In genomic region chr9:19922476-19923118, GRCh38 we compare ENCODE assay signal across 9 cellular contexts.
DNase-seq lines count a peak whose midpoint lies in the region; ATAC-seq and TF ChIP-seq lines count a peak whose summit lies in the region.
"Had no signal": no experiment of that assay in that cellular context is flagged by ENCODE, and none has a peak within 500 bp of the region (broad histone marks: within the 10 kb centered on the region; RNA-seq: fewer than 3 reads in every experiment).

No MANE protein-coding gene starts in this region.

- H3K4me1 ChIP-seq in osteoblast (ENCODE audit: insufficient read depth, low read length) = no peaks in the 10 kb centered on the region

- H3K79me2 ChIP-seq in osteoblast (ENCODE audit: insufficient read depth, low read length) = no peaks in the 10 kb centered on the region

- H3K27ac Mint-ChIP-seq in activated naive CD4-positive, alpha-beta T cell treated with anti-CD3 and anti-CD28 coated beads, Interleukin-2, amount 50 U/mL, for 72 hours = no peak overlapping the region
- H3K27ac Mint-ChIP-seq in activated T-helper 2 cell treated with anti-CD3 and anti-CD28 coated beads, Interferon-gamma antibody, Interleukin-2, Interleukin-4, amounts not matched to agents 10 μg/mL and 5 μg/mL and 100 μg/mL, durations not matched to agents 14 hours and 24 hours and 36 hours = no peak overlapping the region
- H3K27ac Mint-ChIP-seq: CD4-positive, CD25-positive, alpha-beta regulatory T cell had no signal

- TF ChIP-seq CTCF in osteoblast (IDR thresholded peaks at IDR 0.05; ENCODE audit: extremely low read depth, low read depth, low read length) = peak; percentile 66

- intact Hi-C loops in activated T-helper 2 cell treated with anti-CD3 and anti-CD28 coated beads, Interferon-gamma antibody, Interleukin-2, Interleukin-4, amounts not matched to agents 10 μg/mL and 5 μg/mL and 100 μg/mL, durations not matched to agents 14 hours and 24 hours and 36 hours (cut with micrococcal nuclease) = loop anchor here (10.0 kb wide), 1 partner anchor 632 kb away; no protein-coding TSS in a partner anchor

- peak; percentile 2 for DNase-seq in NCI-H2107 treated with DMSO at 0.1 percent for 48 hours (lab: John Stamatoyannopoulos, UW; ENCODE audit: unreplicated experiment)
- DNase-seq in NCI-H2107 (lab: John Stamatoyannopoulos, UW) = no peak
- peak; percentile 74 to 87 for DNase-seq in NCI-H526 (lab: John Stamatoyannopoulos, UW)
- DNase-seq in dermis blood vessel endothelial cell = peak; percentile 62
- DNase-seq in osteoblast (ENCODE audit: insufficient read length, low spot score, missing footprints) = peak; percentile 87
- no peak for DNase-seq in activated CD4-positive, alpha-beta T cell treated with anti-CD3 and anti-CD28 coated beads, Interleukin-2, amount 50 U/mL, for 48 hours
- no peak for DNase-seq in activated naive CD4-positive, alpha-beta T cell treated with anti-CD3 and anti-CD28 coated beads, Interleukin-2, amount 50 U/mL, for 72 hours (ENCODE audit: low spot score in 2 of 2)
- DNase-seq in activated T-helper 2 cell treated with anti-CD3 and anti-CD28 coated beads, Interferon-gamma antibody, Interleukin-2, Interleukin-4, amounts not matched to agents 10 μg/mL and 5 μg/mL and 100 μg/mL, durations not matched to agents 14 hours and 24 hours and 36 hours (ENCODE audit: low spot score) = no peak

- H2AFZ ChIP-seq in osteoblast (ENCODE audit: low read length) = no peak overlapping the region

- H3K27ac ChIP-seq in osteoblast (ENCODE audit: low read depth, low read length) = no peak overlapping the region

- no peaks in the 10 kb centered on the region for H3K36me3 Mint-ChIP-seq in activated naive CD4-positive, alpha-beta T cell treated with anti-CD3 and anti-CD28 coated beads, Interleukin-2, amount 50 U/mL, for 72 hours
- H3K36me3 Mint-ChIP-seq in activated T-helper 2 cell treated with anti-CD3 and anti-CD28 coated beads, Interferon-gamma antibody, Interleukin-2, Interleukin-4, amounts not matched to agents 10 μg/mL and 5 μg/mL and 100 μg/mL, durations not matched to agents 14 hours and 24 hours and 36 hours (ENCODE audit: low read depth) = no peaks in the 10 kb centered on the region
- H3K36me3 Mint-ChIP-seq: CD4-positive, CD25-positive, alpha-beta regulatory T cell had no signal

- H3K36me3 ChIP-seq in osteoblast (ENCODE audit: insufficient read depth, low read length) = no peaks in the 10 kb centered on the region

- no peak overlapping the region for H3K4me2 ChIP-seq in osteoblast (ENCODE audit: insufficient read depth, low read length)

- H3K9me3 ChIP-seq in osteoblast (ENCODE audit: low read depth, low read length) = no peaks in the 10 kb centered on the region

- peaks cover 16% of the 10 kb centered on the region for H3K27me3 ChIP-seq in osteoblast (ENCODE audit: insufficient read depth, low read length)

- H3K27me3 Mint-ChIP-seq in activated T-helper 2 cell treated with anti-CD3 and anti-CD28 coated beads, Interferon-gamma antibody, Interleukin-2, Interleukin-4, amounts not matched to agents 10 μg/mL and 5 μg/mL and 100 μg/mL, durations not matched to agents 14 hours and 24 hours and 36 hours (ENCODE audit: low read depth) = peaks cover 27% of the 10 kb centered on the region

- no peaks in the 10 kb centered on the region for H4K20me1 ChIP-seq in osteoblast (ENCODE audit: insufficient read depth, low read length)

- H3K4me3 ChIP-seq in osteoblast (ENCODE audit: insufficient read depth, low read length) = no peak overlapping the region

- H3K4me3 Mint-ChIP-seq in activated T-helper 2 cell treated with anti-CD3 and anti-CD28 coated beads, Interferon-gamma antibody, Interleukin-2, Interleukin-4, amounts not matched to agents 10 μg/mL and 5 μg/mL and 100 μg/mL, durations not matched to agents 14 hours and 24 hours and 36 hours (ENCODE audit: low read depth) = no peak overlapping the region
- H3K4me3 Mint-ChIP-seq: CD4-positive, CD25-positive, alpha-beta regulatory T cell had no signal

- H3K4me1 Mint-ChIP-seq in activated T-helper 2 cell treated with anti-CD3 and anti-CD28 coated beads, Interferon-gamma antibody, Interleukin-2, Interleukin-4, amounts not matched to agents 10 μg/mL and 5 μg/mL and 100 μg/mL, durations not matched to agents 14 hours and 24 hours and 36 hours (ENCODE audit: low read depth) = peaks cover 10% of the 10 kb centered on the region

- H3K9me3 Mint-ChIP-seq in activated naive CD4-positive, alpha-beta T cell treated with anti-CD3 and anti-CD28 coated beads, Interleukin-2, amount 50 U/mL, for 72 hours = no peaks in the 10 kb centered on the region
- no peaks in the 10 kb centered on the region for H3K9me3 Mint-ChIP-seq in activated T-helper 2 cell treated with anti-CD3 and anti-CD28 coated beads, Interferon-gamma antibody, Interleukin-2, Interleukin-4, amounts not matched to agents 10 μg/mL and 5 μg/mL and 100 μg/mL, durations not matched to agents 14 hours and 24 hours and 36 hours
- H3K9me3 Mint-ChIP-seq: CD4-positive, CD25-positive, alpha-beta regulatory T cell had no signal

- ATAC-seq in activated naive CD4-positive, alpha-beta T cell treated with anti-CD3 and anti-CD28 coated beads, Interleukin-2, amount 50 U/mL, for 72 hours = no peak

Comparison
In these comparisons a context has a peak if more than half of its experiments do, and no peak if none do; other contexts are left out.
1. DNase-seq: peak in NCI-H2107 treated with DMSO at 0.1 percent for 48 hours (single experiment), NCI-H526 (2 of 2), dermis blood vessel endothelial cell (single experiment) and osteoblast (single experiment); none in NCI-H2107 (single experiment), activated CD4-positive, alpha-beta T cell treated with anti-CD3 and anti-CD28 coated beads, Interleukin-2, amount 50 U/mL, for 48 hours (0 of 2), activated naive CD4-positive, alpha-beta T cell treated with anti-CD3 and anti-CD28 coated beads, Interleukin-2, amount 50 U/mL, for 72 hours (0 of 2) and activated T-helper 2 cell treated with anti-CD3 and anti-CD28 coated beads, Interferon-gamma antibody, Interleukin-2, Interleukin-4, amounts not matched to agents 10 μg/mL and 5 μg/mL and 100 μg/mL, durations not matched to agents 14 hours and 24 hours and 36 hours (single experiment).